In genomic region chr12:23911574-23911973, GRCh38 we compare ENCODE assay signal across 22 cellular contexts. TPM values are rescaled to one million over a fixed set of nuclear protein-coding genes. Genes with fewer than 3 reads are reported as not detected.
A peak's percentile ranks its signal among the peaks of the same experiment; 100 is the strongest.
DNase-seq lines count a peak whose midpoint lies in the region; ATAC-seq and TF ChIP-seq lines count a peak whose summit lies in the region.
"Had no signal": no experiment of that assay in that cellular context is flagged by ENCODE, and none has a peak within 500 bp of the region (broad histone marks: within the 10 kb centered on the region; RNA-seq: fewer than 3 reads in every experiment).

No MANE protein-coding gene starts in this region.

- TF ChIP-seq CTCF in tibial artery (IDR thresholded peaks at IDR 0.05) (no peak), foreskin keratinocyte (conservative IDR thresholded peaks at IDR 0.05) (no peak)

- DNase-seq in NAMALWA (ENCODE audit: low spot score) (peak; percentile 22), tibial artery (no peak), foreskin keratinocyte (no peak)
- DNase-seq in stimulated activated naive CD8-positive, alpha-beta T cell treated with anti-CD3 and anti-CD28 coated beads, Interleukin-15, Interleukin-2, amounts not matched to agents 100 U/mL and 50 U/mL, for 24 hours: no peak
- DNase-seq: 8988T; ACHN; AML-193; BE2C; CD4-positive, alpha-beta T cell; CD8-positive, alpha-beta memory T cell; DMS53; DMS79 treated with DMSO at 0.1 percent for 48 hours; H9 had no signal

- H3K27me3 ChIP-seq in tibial artery: no peaks in the 10 kb centered on the region
- H3K27me3 ChIP-seq in foreskin keratinocyte: no peaks in the 10 kb centered on the region
- H3K27me3 ChIP-seq: BE2C; BLaER1 treated with 17β-estradiol and CSF1 and Interleukin-3, amounts not matched to agents 10 nM and 100 nM had no signal

- ATAC-seq in GM18520 (IDR thresholded peaks at IDR 0.05; ENCODE audit: unreplicated experiment) (peak; percentile 80), GM19463 (IDR thresholded peaks at IDR 0.05; ENCODE audit: unreplicated experiment) (peak; percentile 83), foreskin keratinocyte (no peak), HG03342 (IDR thresholded peaks at IDR 0.05; ENCODE audit: unreplicated experiment) (no peak)
- no peak for ATAC-seq in stimulated activated naive CD8-positive, alpha-beta T cell treated with anti-CD3 and anti-CD28 coated beads, Interleukin-15, Interleukin-2, amounts not matched to agents 100 U/mL and 50 U/mL, for 24 hours
- ATAC-seq: A549, GM23338, HCT116 had no signal

- H3K9me3 ChIP-seq in tibial artery: no peaks in the 10 kb centered on the region
- H3K9me3 ChIP-seq: A549; BE2C; BLaER1 treated with 17β-estradiol and CSF1 and Interleukin-3, amounts not matched to agents 10 nM and 100 nM had no signal

- intact Hi-C loops in tibial artery (cut with DNase I; ENCODE audit: low total_unique reads): loop anchor here (5.0 kb wide), 1 partner anchor 1764 kb away; no protein-coding TSS in a partner anchor

- H3K4me1 ChIP-seq in tibial artery (peaks cover 0 to 3% (median 0%) of the 10 kb centered on the region in 4 donors), foreskin keratinocyte (no peaks in the 10 kb centered on the region)
- H3K4me1 ChIP-seq: A549, BE2C had no signal

- H3K36me3 ChIP-seq in tibial artery: no peaks in the 10 kb centered on the region
- H3K36me3 ChIP-seq: BE2C; BLaER1 treated with 17β-estradiol and CSF1 and Interleukin-3, amounts not matched to agents 10 nM and 100 nM had no signal

- H3K4me3 ChIP-seq in tibial artery: no peak overlapping the region
- H3K4me3 ChIP-seq: A549; BLaER1 treated with 17β-estradiol and CSF1 and Interleukin-3, amounts not matched to agents 10 nM and 100 nM; GM23338 had no signal

- no peak overlapping the region for H3K27ac ChIP-seq in tibial artery
- no peak overlapping the region for H3K27ac ChIP-seq in foreskin keratinocyte
- H3K27ac ChIP-seq: A549; BLaER1 treated with 17β-estradiol and CSF1 and Interleukin-3, amounts not matched to agents 10 nM and 100 nM had no signal

RNA-seq across cellular contexts. Expression of gene SOX5, which starts 37.9 kb away (rescaled TPM):
- total RNA-seq in foreskin keratinocyte: 0.42 and 0.65 TPM in 2 replicates
- polyA plus RNA-seq in foreskin keratinocyte: 0.02 and 0.09 TPM in 2 replicates
- total RNA-seq: CD4-positive, alpha-beta T cell; G401 had no signal
- polyA plus RNA-seq: A549; CD14-positive monocyte; CD8-positive, alpha-beta memory T cell had no signal

Comparison
In these comparisons a context has a peak if more than half of its experiments do, and no peak if none do; other contexts are left out.
1. ATAC-seq: peak in GM18520 (single experiment) and GM19463 (single experiment); none in stimulated activated naive CD8-positive, alpha-beta T cell treated with anti-CD3 and anti-CD28 coated beads, Interleukin-15, Interleukin-2, amounts not matched to agents 100 U/mL and 50 U/mL, for 24 hours (single experiment), foreskin keratinocyte (single experiment) and HG03342 (single experiment).